1 cellular context compared by ENCODE assay signal in genomic region chr15:65413051-65413759, GRCh38.
TF ChIP-seq lines count a peak whose summit lies in the region.

No MANE protein-coding gene starts in this region.

TF ChIP-seq in HEK293, 187 proteins besides CTCF, POLR2A, EP300 and RAD21 (continued from another document):
- TF ChIP-seq ZIC2 (tag by site-specific recombination; IDR thresholded peaks at IDR 0.05) (peak; percentile 92), PRDM10 (tag by site-specific recombination; IDR thresholded peaks at IDR 0.05) (0 out of 2 replicates have a peak, but pooled peaks have one; percentile 20)
